Comparison of ENCODE assay signal across 12 cellular contexts in genomic region chr12:108772247-108772646, GRCh38. TPM values are rescaled to one million over a fixed set of nuclear protein-coding genes. Genes with fewer than 3 reads are reported as not detected.
A peak's percentile ranks its signal among the peaks of the same experiment; 100 is the strongest.
DNase-seq lines count a peak whose midpoint lies in the region; ATAC-seq and TF ChIP-seq lines count a peak whose summit lies in the region.
"Had no signal": no experiment of that assay in that cellular context is flagged by ENCODE, and none has a peak within 500 bp of the region (broad histone marks: within the 10 kb centered on the region; RNA-seq: fewer than 3 reads in every experiment).

No MANE protein-coding gene starts in this region.

- H3K27me3 Mint-ChIP-seq in natural killer cell (ENCODE audit: low read depth in 2 of 2), result peaks cover 0 to 4% of the 10 kb centered on the region in 2 donors

- peaks cover 0 to 65% of the 10 kb centered on the region in 2 donors for H3K4me1 ChIP-seq in right atrium auricular region

- H3K9me3 ChIP-seq in right atrium auricular region, result no peaks in the 10 kb centered on the region

- no peak overlapping the region for H3K4me3 ChIP-seq in right atrium auricular region

- no peaks in the 10 kb centered on the region for H3K27me3 ChIP-seq in right atrium auricular region

- in situ Hi-C loops in GM13976 (cut with MboI; ENCODE audit: low sequenced_read_pairs, unreplicated experiment), result no loop called here

- peaks cover 4 to 6% of the 10 kb centered on the region in 2 donors for H3K4me1 Mint-ChIP-seq in natural killer cell

- no peak for TF ChIP-seq CTCF in GM13976 (IDR thresholded peaks at IDR 0.05; ENCODE audit: borderline replicate concordance, control extremely low read depth, extremely low read depth, insufficient read depth, missing control alignments)
- TF ChIP-seq CTCF in right atrium auricular region (IDR thresholded peaks at IDR 0.05), result no peak
- TF ChIP-seq CTCF in natural killer cell (IDR thresholded peaks at IDR 0.05), result no peak

- DNase-seq in AG20443 (ENCODE audit: low spot score), result peak; percentile 41
- peak; percentile 74 for DNase-seq in GM13976 (ENCODE audit: low spot score)
- DNase-seq in NCI-H2107 (lab: John Stamatoyannopoulos, UW), result peak; percentile 28
- no peak for DNase-seq in right atrium auricular region (ENCODE audit: low spot score)
- no peak for DNase-seq in NOMO-1 treated with DMSO at 0.1 percent for 48 hours (lab: John Stamatoyannopoulos, UW; ENCODE audit: unreplicated experiment)
- DNase-seq in natural killer cell, result no peak
- no peak for DNase-seq in hypothalamus (lab: John Stamatoyannopoulos, UW)
- DNase-seq: activated CD8-positive, alpha-beta memory T cell treated with anti-CD3 and anti-CD28 coated beads, Interleukin-2, amount 50 U/mL, for 48 hours; aorta; naive thymus-derived CD4-positive, alpha-beta T cell had no signal

- H3K27ac Mint-ChIP-seq in natural killer cell, result no peak overlapping the region

- no peaks in the 10 kb centered on the region for H3K9me3 Mint-ChIP-seq in natural killer cell
- H3K9me3 Mint-ChIP-seq: naive thymus-derived CD4-positive, alpha-beta T cell had no signal

- H3K36me3 ChIP-seq in right atrium auricular region, result no peaks in the 10 kb centered on the region

- intact Hi-C loops in natural killer cell (cut with micrococcal nuclease), result no loop called here

- no peak overlapping the region for H3K4me3 Mint-ChIP-seq in natural killer cell
- H3K4me3 Mint-ChIP-seq: CD14-positive monocyte; naive thymus-derived CD4-positive, alpha-beta T cell had no signal

- H3K27ac ChIP-seq in right atrium auricular region, result peak overlapping the region; percentile 54 to 75

- H3K36me3 Mint-ChIP-seq in natural killer cell, result no peaks in the 10 kb centered on the region
- H3K36me3 Mint-ChIP-seq: CD14-positive monocyte; naive thymus-derived CD4-positive, alpha-beta T cell had no signal

- ATAC-seq in GM19397 (IDR thresholded peaks at IDR 0.05; ENCODE audit: unreplicated experiment) (no peak), natural killer cell (no peak)
- ATAC-seq: naive thymus-derived CD4-positive, alpha-beta T cell had no signal

RNA-seq across cellular contexts. Expression of gene CORO1C, which starts 40.9 kb away (rescaled TPM):
- total RNA-seq in right atrium auricular region, result 10 to 100 TPM; 59.6 to 70.7 TPM
- 10 to 100 TPM; 28.9 to 43.5 (median 36.0) TPM for total RNA-seq in natural killer cell

Comparison
In these comparisons a context has a peak if more than half of its experiments do, and no peak if none do; other contexts are left out.
1. DNase-seq: peak in AG20443 (single experiment), GM13976 (single experiment) and NCI-H2107 (single experiment); none in right atrium auricular region (single experiment), NOMO-1 treated with DMSO at 0.1 percent for 48 hours (single experiment), natural killer cell (single experiment) and hypothalamus (0 of 51).